Comparison of ENCODE assay signal across 25 cellular contexts in the genomic region with DNA sequence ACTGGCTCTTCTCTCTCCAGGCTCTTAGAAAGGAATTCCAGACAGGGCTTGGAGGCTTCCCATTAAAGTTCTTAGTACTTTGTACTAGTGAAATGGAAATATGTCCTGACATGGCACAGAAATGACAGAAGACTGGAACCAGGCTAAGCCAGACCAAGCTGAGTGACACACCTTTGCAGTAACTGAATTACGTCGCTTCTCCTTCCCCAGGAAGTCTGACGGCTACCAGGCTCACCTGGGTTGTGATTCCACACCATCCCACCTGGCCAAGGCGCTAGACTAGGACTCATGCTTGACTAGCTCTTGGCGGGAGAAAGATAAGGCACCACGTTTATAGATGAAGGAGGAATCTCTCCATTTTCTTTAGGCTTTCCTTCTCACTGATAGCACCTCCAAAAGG.
"Had no signal": no experiment of that assay in that cellular context is flagged by ENCODE, and none has a peak within 500 bp of the region (broad histone marks: within the 10 kb centered on the region; RNA-seq: fewer than 3 reads in every experiment).

No MANE protein-coding gene starts in this region.

- H3K4me3 Mint-ChIP-seq: activated naive CD4-positive, alpha-beta T cell treated with anti-CD3 and anti-CD28 coated beads for 36 hours; activated naive CD8-positive, alpha-beta T cell treated with anti-CD3 and anti-CD28 coated beads for 36 hours; effector memory CD8-positive, alpha-beta T cell; nephron had no signal

- H3K4me1 ChIP-seq: tibial nerve had no signal

- H3K9me3 ChIP-seq: adrenal gland, lower lobe of right lung, mucosa of descending colon, neutrophil, tibial nerve had no signal

- H3K4me2 ChIP-seq: smooth muscle cell had no signal

- H3K27ac ChIP-seq: adrenal gland, brain microvascular endothelial cell, foreskin keratinocyte, lower lobe of right lung, neutrophil, tibial nerve, WERI-Rb-1 had no signal

- H3K27ac Mint-ChIP-seq: activated naive CD4-positive, alpha-beta T cell treated with anti-CD3 and anti-CD28 coated beads for 36 hours; activated naive CD8-positive, alpha-beta T cell treated with anti-CD3 and anti-CD28 coated beads for 36 hours had no signal

- H3K4me3 ChIP-seq: adrenal gland, lower lobe of right lung, mucosa of descending colon, smooth muscle cell, tibial nerve had no signal

- H3K9me3 Mint-ChIP-seq: activated naive CD4-positive, alpha-beta T cell treated with anti-CD3 and anti-CD28 coated beads for 36 hours; activated naive CD8-positive, alpha-beta T cell treated with anti-CD3 and anti-CD28 coated beads for 36 hours; effector memory CD8-positive, alpha-beta T cell; nephron had no signal

- ATAC-seq: activated CD4-positive, CD25-positive, alpha-beta regulatory T cell treated with anti-CD3 and anti-CD28 coated beads, Interleukin-2, amount 50 U/mL, for 24 hours; effector memory CD8-positive, alpha-beta T cell; esophagus mucosa; foreskin keratinocyte; left colon; lower lobe of right lung; mucosa of descending colon had no signal

- H3K27me3 ChIP-seq: adrenal gland, brain microvascular endothelial cell, foreskin keratinocyte, neutrophil, tibial nerve had no signal

- H3K36me3 ChIP-seq: adrenal gland, brain microvascular endothelial cell, lower lobe of right lung, neutrophil, tibial nerve, WERI-Rb-1 had no signal

- DNase-seq: activated CD4-positive, alpha-beta T cell treated with anti-CD3 and anti-CD28 coated beads for 48 hours; activated CD4-positive, alpha-beta T cell treated with anti-CD3 and anti-CD28 coated beads, Interleukin-2, amount 50 U/mL, for 48 hours; activated CD8-positive, alpha-beta memory T cell treated with anti-CD3 and anti-CD28 coated beads for 24 hours; activated effector memory CD4-positive, alpha-beta T cell treated with anti-CD3 and anti-CD28 coated beads, Interleukin-2, amount 50 U/mL, for 16 hours; activated naive CD4-positive, alpha-beta T cell treated with anti-CD3 and anti-CD28 coated beads for 36 hours; activated naive CD8-positive, alpha-beta T cell treated with anti-CD3 and anti-CD28 coated beads for 36 hours; brain microvascular endothelial cell; cortex of kidney; effector memory CD8-positive, alpha-beta T cell; foreskin keratinocyte; islet precursor cell; left colon; lower lobe of right lung; mucosa of descending colon; stimulated activated CD4-positive, alpha-beta T cell treated with anti-CD3 and anti-CD28 coated beads, Interleukin-1b, Interleukin-23, amount 100 ng/mL, for 48 hours; stimulated activated CD4-positive, alpha-beta T cell treated with anti-CD3 and anti-CD28 coated beads, Interleukin-4, amount 100 ng/mL, for 4 hours; stimulated activated naive CD4-positive, alpha-beta T cell treated with Interleukin-2 at 50 U/mL for 16 hours; WERI-Rb-1 had no signal

- H3K27me3 Mint-ChIP-seq: activated naive CD8-positive, alpha-beta T cell treated with anti-CD3 and anti-CD28 coated beads for 36 hours; effector memory CD8-positive, alpha-beta T cell had no signal
